Comparison of ENCODE assay signal across 8 cellular contexts in the genomic region with DNA sequence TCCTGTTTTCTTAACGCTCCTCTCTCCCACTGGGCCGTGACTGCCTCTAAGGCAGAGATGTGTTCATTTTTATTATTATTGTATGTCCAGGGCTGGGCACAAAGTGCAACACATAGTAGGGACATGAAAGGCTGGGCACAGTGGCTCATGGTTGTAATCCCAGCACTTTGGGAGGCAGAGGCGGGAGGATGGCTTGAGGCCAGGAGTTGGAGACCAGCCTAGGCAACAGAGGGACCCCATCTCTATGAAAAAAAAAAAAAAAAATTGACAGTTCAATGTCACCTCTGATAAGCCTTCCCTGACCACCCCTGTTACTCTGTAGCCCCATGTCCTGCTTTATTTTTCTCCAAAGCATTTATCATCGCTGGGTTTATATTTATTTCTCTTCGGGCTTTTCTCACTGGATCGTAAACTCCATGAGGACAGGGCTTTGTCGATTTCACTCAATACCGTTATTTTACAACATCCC. TPM values are rescaled to one million over a fixed set of nuclear protein-coding genes. Genes with fewer than 3 reads are reported as not detected.
DNase-seq lines count a peak whose midpoint lies in the region; ATAC-seq and TF ChIP-seq lines count a peak whose summit lies in the region.

No MANE protein-coding gene starts in this region.

- H3K4me1 ChIP-seq in CD4-positive, CD25-positive, alpha-beta regulatory T cell (ENCODE audit: control insufficient read depth, insufficient read depth, low read length, poor library complexity, severe bottlenecking), result peaks cover 42% of the 10 kb centered on the region
- H3K4me1 ChIP-seq in OCI-LY1 (ENCODE audit: insufficient read depth, low read length, severe bottlenecking), result peaks cover 32% of the 10 kb centered on the region
- H3K4me1 ChIP-seq in neutrophil (ENCODE audit: control insufficient read depth in 1 of 2, insufficient read depth in 1 of 2, low read depth in 1 of 2, low read length in 1 of 2), result peaks cover 6 to 14% of the 10 kb centered on the region in 2 experiments

- peak overlapping the region; percentile 4; the same call in 1 of the 2 replicates for H2AFZ ChIP-seq in OCI-LY1 (ENCODE audit: low read length)

- H3K27me3 ChIP-seq in CD4-positive, CD25-positive, alpha-beta regulatory T cell (ENCODE audit: control insufficient read depth, insufficient read depth, low read length), result no peaks in the 10 kb centered on the region
- H3K27me3 ChIP-seq in OCI-LY1 (ENCODE audit: insufficient read depth, low read length), result no peaks in the 10 kb centered on the region
- H3K27me3 ChIP-seq in neutrophil, result no peaks in the 10 kb centered on the region

- peaks cover 0 to 2% (median 0%) of the 10 kb centered on the region in 7 donors for H3K9me3 Mint-ChIP-seq in CD4-positive, CD25-positive, alpha-beta regulatory T cell
- H3K9me3 Mint-ChIP-seq in dendritic cell treated with granulocyte-macrophage colony-stimulating factor and Interleukin-4, amounts not matched to agents 40 ng/mL and 50 ng/mL, for 4 days, result no peaks in the 10 kb centered on the region

- H3K4me3 ChIP-seq in CD4-positive, CD25-positive, alpha-beta regulatory T cell (ENCODE audit: low read depth, low read length), result peak overlapping the region; percentile 61
- H3K4me3 ChIP-seq in OCI-LY1 (ENCODE audit: low read depth, low read length, poor library complexity, severe bottlenecking) (no peak overlapping the region), neutrophil (ENCODE audit: low read depth in 1 of 2, low read length in 1 of 2) (peak overlapping the region; percentile 80 to 91)

- H3K27ac Mint-ChIP-seq in CD4-positive, CD25-positive, alpha-beta regulatory T cell, result peak overlapping the region; percentile 91 to 98 (median 94)
- H3K27ac Mint-ChIP-seq in dendritic cell treated with granulocyte-macrophage colony-stimulating factor and Interleukin-4, amounts not matched to agents 40 ng/mL and 50 ng/mL, for 4 days, result peak overlapping the region; percentile 92

- H3K27me3 Mint-ChIP-seq in CD4-positive, CD25-positive, alpha-beta regulatory T cell, result peaks cover 7% of the 10 kb centered on the region
- H3K27me3 Mint-ChIP-seq in dendritic cell treated with granulocyte-macrophage colony-stimulating factor and Interleukin-4, amounts not matched to agents 40 ng/mL and 50 ng/mL, for 4 days, result peaks cover 2% of the 10 kb centered on the region

- TF ChIP-seq CTCF in OCI-LY1 (IDR thresholded peaks at IDR 0.05; ENCODE audit: low read length) (no peak), neutrophil (IDR thresholded peaks at IDR 0.05) (no peak)

- no peak for DNase-seq in CD4-positive, CD25-positive, alpha-beta regulatory T cell
- no peak for DNase-seq in MV-4-11 (lab: John Stamatoyannopoulos, UW)
- DNase-seq in COLO829 (ENCODE audit: low spot score), result no peak
- no peak for DNase-seq in AG08396 (ENCODE audit: low spot score)
- no peak for DNase-seq in activated CD4-positive, alpha-beta T cell treated with anti-CD3 and anti-CD28 coated beads, Interleukin-2, amount 50 U/mL, for 1 hour

- peak overlapping the region; percentile 96 to 100 (median 100) for H3K4me3 Mint-ChIP-seq in CD4-positive, CD25-positive, alpha-beta regulatory T cell
- H3K4me3 Mint-ChIP-seq in dendritic cell treated with granulocyte-macrophage colony-stimulating factor and Interleukin-4, amounts not matched to agents 40 ng/mL and 50 ng/mL, for 4 days, result peak overlapping the region; percentile 95

- H3K4me1 Mint-ChIP-seq in CD4-positive, CD25-positive, alpha-beta regulatory T cell, result peaks cover 25 to 50% (median 37%) of the 10 kb centered on the region in 4 donors
- peaks cover 45% of the 10 kb centered on the region for H3K4me1 Mint-ChIP-seq in dendritic cell treated with granulocyte-macrophage colony-stimulating factor and Interleukin-4, amounts not matched to agents 40 ng/mL and 50 ng/mL, for 4 days (ENCODE audit: low read depth)

- peaks cover 43% of the 10 kb centered on the region for H3K79me2 ChIP-seq in OCI-LY1 (ENCODE audit: insufficient read depth, low read length)

- intact Hi-C loops in dendritic cell treated with granulocyte-macrophage colony-stimulating factor and Interleukin-4, amounts not matched to agents 40 ng/mL and 50 ng/mL, for 4 days (cut with micrococcal nuclease), result no loop called here

- no peak overlapping the region for H3K9ac ChIP-seq in OCI-LY1 (ENCODE audit: low read length)

- H3K9me2 ChIP-seq in OCI-LY1 (ENCODE audit: low read depth, low read length), result no peaks in the 10 kb centered on the region

- H3K36me3 Mint-ChIP-seq in CD4-positive, CD25-positive, alpha-beta regulatory T cell, result peaks cover 22% of the 10 kb centered on the region
- H3K36me3 Mint-ChIP-seq in dendritic cell treated with granulocyte-macrophage colony-stimulating factor and Interleukin-4, amounts not matched to agents 40 ng/mL and 50 ng/mL, for 4 days (ENCODE audit: low read depth), result peaks cover 44% of the 10 kb centered on the region

- ATAC-seq in CD4-positive, CD25-positive, alpha-beta regulatory T cell (ENCODE audit: low read depth in 2 of 2), result no peak

- H3K27ac ChIP-seq in CD4-positive, CD25-positive, alpha-beta regulatory T cell (ENCODE audit: insufficient read depth, low read length, poor library complexity, severe bottlenecking), result no peak overlapping the region
- no peak overlapping the region for H3K27ac ChIP-seq in OCI-LY1 (ENCODE audit: low read depth, low read length, poor library complexity, severe bottlenecking)
- H3K27ac ChIP-seq in neutrophil, result peak overlapping the region; percentile 84

- H4K20me1 ChIP-seq in OCI-LY1 (ENCODE audit: insufficient read depth, low read length), result no peaks in the 10 kb centered on the region

- H3K9me3 ChIP-seq in CD4-positive, CD25-positive, alpha-beta regulatory T cell (ENCODE audit: control insufficient read depth in 2 of 2, low read length in 2 of 2), result no peaks in the 10 kb centered on the region
- H3K9me3 ChIP-seq in OCI-LY1 (ENCODE audit: low read length) (no peaks in the 10 kb centered on the region), neutrophil (no peaks in the 10 kb centered on the region)

- no peaks in the 10 kb centered on the region for H3F3A ChIP-seq in OCI-LY1 (ENCODE audit: insufficient read depth, low read length)

- no peak overlapping the region for H3K4me2 ChIP-seq in OCI-LY1 (ENCODE audit: low read length)

- no peaks in the 10 kb centered on the region for H3K36me3 ChIP-seq in CD4-positive, CD25-positive, alpha-beta regulatory T cell (ENCODE audit: control insufficient read depth, insufficient read depth, low read length)
- peaks cover 31% of the 10 kb centered on the region for H3K36me3 ChIP-seq in OCI-LY1 (ENCODE audit: insufficient read depth, low read length)
- no peaks in the 10 kb centered on the region for H3K36me3 ChIP-seq in neutrophil

RNA-seq across cellular contexts. Expression of a gene that starts 0.5 kb away (rescaled TPM):
- total RNA-seq in CD4-positive, CD25-positive, alpha-beta regulatory T cell, result 45.5 TPM
- 100 to 1,000 TPM; 106 to 127 (median 115) TPM for polyA plus RNA-seq in CD4-positive, CD25-positive, alpha-beta regulatory T cell

RNA-seq across cellular contexts. Expression of a gene that starts 16.6 kb away (rescaled TPM):
- 84.7 TPM for total RNA-seq in CD4-positive, CD25-positive, alpha-beta regulatory T cell
- polyA plus RNA-seq in CD4-positive, CD25-positive, alpha-beta regulatory T cell, result under 1 TPM; 0.58 to 0.84 (median 0.69) TPM
